22 cellular contexts compared by ENCODE assay signal in the genomic region with DNA sequence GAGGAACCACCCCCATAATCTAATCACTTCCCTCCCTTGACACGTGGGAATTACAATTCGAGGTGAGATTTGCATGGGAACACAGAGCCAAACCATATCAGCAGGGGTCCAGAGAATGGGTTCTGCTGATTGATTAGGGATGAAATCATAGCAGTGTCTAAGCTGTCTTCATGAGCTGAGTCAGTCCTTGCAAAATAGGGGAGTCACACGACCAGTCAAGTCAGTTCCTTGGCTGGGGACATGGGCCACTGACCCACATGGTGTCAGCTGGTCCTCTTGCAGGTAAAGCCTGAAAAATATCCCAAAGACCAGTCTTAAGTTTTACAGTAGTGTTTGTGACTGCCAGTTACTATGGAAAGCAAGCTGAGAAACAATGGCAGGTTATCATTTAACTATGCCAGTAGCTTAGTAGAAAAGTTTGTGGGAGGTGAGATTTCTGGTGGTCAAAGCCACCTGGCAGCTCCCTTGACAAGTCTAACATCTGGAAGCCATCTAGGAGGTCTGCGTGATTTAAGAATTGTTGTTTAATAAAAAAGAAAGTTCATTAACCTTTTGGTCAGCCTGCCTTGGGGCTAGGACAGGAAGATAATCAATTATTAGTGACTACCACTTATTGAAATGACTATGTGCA. TPM values are rescaled to one million over a fixed set of nuclear protein-coding genes. Genes with fewer than 3 reads are reported as not detected.
A peak's percentile ranks its signal among the peaks of the same experiment; 100 is the strongest.
DNase-seq lines count a peak whose midpoint lies in the region; ATAC-seq and TF ChIP-seq lines count a peak whose summit lies in the region.
"Had no signal": no experiment of that assay in that cellular context is flagged by ENCODE, and none has a peak within 500 bp of the region (broad histone marks: within the 10 kb centered on the region; RNA-seq: fewer than 3 reads in every experiment).

No MANE protein-coding gene starts in this region.

- intact Hi-C loops in lower leg skin (cut with DNase I; ENCODE audit: low total_unique reads): no loop called here

- no peaks in the 10 kb centered on the region for H3K36me3 Mint-ChIP-seq in activated T-cell treated with anti-CD3 and anti-CD28 coated beads, Interleukin-2, amount 50 U/mL, for 72 hours (ENCODE audit: insufficient read depth in 2 of 2)

- in situ Hi-C loops in Caki2 (cut with HindIII; ENCODE audit: low pct_unique_long_range_greater_than_20kb, low sequenced_read_pairs): no loop called here

- H3K4me3 ChIP-seq in lower leg skin (ENCODE audit: low read depth, poor library complexity, severe bottlenecking): no peak overlapping the region
- H3K4me3 ChIP-seq: BLaER1 treated with 17β-estradiol and CSF1 and Interleukin-3, amounts not matched to agents 10 nM and 100 nM; thyroid gland had no signal

- no peak overlapping the region for H3K4me3 Mint-ChIP-seq in activated T-cell treated with anti-CD3 and anti-CD28 coated beads, Interleukin-2, amount 50 U/mL, for 72 hours
- H3K4me3 Mint-ChIP-seq: activated CD4-positive, alpha-beta T cell treated with anti-CD3 and anti-CD28 coated beads for 36 hours; stimulated activated naive B cell treated with anti-CD40 and anti-IgM and Interleukin-4, amounts not matched to agents 10 μg/mL and 1 μg/mL and 100 μg/mL, for 72 hours had no signal

- WGBS in lower leg skin, 2 donors: 57 to 62% methylated on average over 4 of the region's 4 CpGs

- TF ChIP-seq CTCF in lower leg skin (IDR thresholded peaks at IDR 0.05): no peak

- peaks cover 0 to 2% of the 10 kb centered on the region in 2 donors for H3K9me3 Mint-ChIP-seq in activated T-cell treated with anti-CD3 and anti-CD28 coated beads, Interleukin-2, amount 50 U/mL, for 72 hours

- H3K27me3 Mint-ChIP-seq in activated T-cell treated with anti-CD3 and anti-CD28 coated beads, Interleukin-2, amount 50 U/mL, for 72 hours (ENCODE audit: low read depth): no peaks in the 10 kb centered on the region
- H3K27me3 Mint-ChIP-seq: activated CD4-positive, alpha-beta T cell treated with anti-CD3 and anti-CD28 coated beads for 36 hours; stimulated activated naive B cell treated with anti-CD40 and anti-IgM and Interleukin-4, amounts not matched to agents 10 μg/mL and 1 μg/mL and 100 μg/mL, for 72 hours had no signal

- H3K27ac Mint-ChIP-seq in activated T-cell treated with anti-CD3 and anti-CD28 coated beads, Interleukin-2, amount 50 U/mL, for 72 hours: no peak overlapping the region
- H3K27ac Mint-ChIP-seq: activated CD4-positive, alpha-beta T cell treated with anti-CD3 and anti-CD28 coated beads for 36 hours; stimulated activated naive B cell treated with anti-CD40 and anti-IgM and Interleukin-4, amounts not matched to agents 10 μg/mL and 1 μg/mL and 100 μg/mL, for 72 hours had no signal

- no peak for TF ChIP-seq POLR2A in lower leg skin (IDR thresholded peaks at IDR 0.05)

- H3K4me1 Mint-ChIP-seq in activated T-cell treated with anti-CD3 and anti-CD28 coated beads, Interleukin-2, amount 50 U/mL, for 72 hours (ENCODE audit: low read depth): no peaks in the 10 kb centered on the region
- H3K4me1 Mint-ChIP-seq: activated CD4-positive, alpha-beta T cell treated with anti-CD3 and anti-CD28 coated beads for 36 hours had no signal

- ATAC-seq in GM19043 (IDR thresholded peaks at IDR 0.05; ENCODE audit: low read depth, unreplicated experiment): peak; percentile 55
- ATAC-seq in HG02759 (IDR thresholded peaks at IDR 0.05; ENCODE audit: unreplicated experiment): peak; percentile 68
- peak; percentile 44 for ATAC-seq in HG03457 (IDR thresholded peaks at IDR 0.05; ENCODE audit: unreplicated experiment)
- no peak for ATAC-seq in activated T-cell treated with anti-CD3 and anti-CD28 coated beads, Interleukin-2, amount 50 U/mL, for 72 hours (replicated peaks in 1 of 2)
- ATAC-seq: activated CD4-positive, alpha-beta T cell treated with anti-CD3 and anti-CD28 coated beads for 36 hours; left ventricle myocardium superior; stimulated activated naive B cell treated with anti-CD40 and anti-IgM and Interleukin-4, amounts not matched to agents 10 μg/mL and 1 μg/mL and 100 μg/mL, for 72 hours had no signal

- DNase-seq in Caki2 (ENCODE audit: low read depth) (peak; percentile 2), NCI-H1436 (lab: John Stamatoyannopoulos, UW) (no peak), lower leg skin (ENCODE audit: low spot score in 2 of 2) (no peak), NCI-H2029 treated with DMSO at 0.1 percent for 48 hours (lab: John Stamatoyannopoulos, UW) (no peak)
- DNase-seq in activated T-cell treated with anti-CD3 and anti-CD28 coated beads, Interleukin-2, amount 50 U/mL, for 72 hours: no peak
- DNase-seq: activated CD4-positive, alpha-beta T cell treated with anti-CD3 and anti-CD28 coated beads for 36 hours; amygdala; effector memory CD4-positive, alpha-beta T cell; glutamatergic neuron; left ventricle myocardium superior; NCI-H1417 treated with DMSO at 0.1 percent for 48 hours; NCI-H345; retina; stimulated activated CD4-positive, alpha-beta T cell treated with anti-CD3 and anti-CD28 coated beads, Interleukin-15, amount 100 ng/mL, for 24 hours; stimulated activated naive B cell treated with anti-CD40 and anti-IgM and Interleukin-4, amounts not matched to agents 10 μg/mL and 1 μg/mL and 100 μg/mL, for 72 hours; thyroid gland had no signal

RNA-seq across cellular contexts. Expression of gene ATF7IP2, which starts 15.7 kb away (rescaled TPM):
- total RNA-seq in Caki2 (2014; rRNA removed; shearing (Covaris generic); ENCODE audit: low replicate concordance): 9.3 and 12.9 TPM in 2 replicates
- 1 to 10 TPM; 2.4 to 7.3 (median 3.4) TPM for total RNA-seq in lower leg skin
- 10 to 100 TPM; 25.7 to 29.3 TPM for total RNA-seq in activated T-cell treated with anti-CD3 and anti-CD28 coated beads, Interleukin-2, amount 50 U/mL, for 72 hours
- total RNA-seq: A172, M059J had no signal

Comparison
In these comparisons a context has a peak if more than half of its experiments do, and no peak if none do; other contexts are left out.
1. ATAC-seq: peak in GM19043 (single experiment), HG02759 (single experiment) and HG03457 (single experiment); none in activated T-cell treated with anti-CD3 and anti-CD28 coated beads, Interleukin-2, amount 50 U/mL, for 72 hours (0 of 2).